Comparison of ENCODE assay signal across 39 cellular contexts in the genomic region with DNA sequence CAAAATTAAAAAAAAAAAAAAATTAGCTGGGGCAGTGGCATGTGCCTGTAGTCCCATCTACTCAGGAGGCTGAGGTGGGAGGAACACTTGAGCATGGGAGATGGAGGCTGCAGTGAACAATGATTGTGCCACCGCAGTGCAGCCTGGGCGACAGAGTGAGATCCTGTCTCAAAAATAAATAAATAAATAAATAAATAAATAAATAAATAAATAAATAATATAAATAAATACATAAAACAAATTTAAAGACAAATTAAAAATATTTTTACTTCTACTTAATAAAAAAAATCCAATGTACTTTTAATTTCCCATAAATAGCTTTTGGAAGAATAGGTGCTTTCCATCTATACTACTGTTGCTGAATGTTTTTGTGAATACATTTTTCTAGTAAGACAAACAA.
"Had no signal": no experiment of that assay in that cellular context is flagged by ENCODE, and none has a peak within 500 bp of the region (broad histone marks: within the 10 kb centered on the region; RNA-seq: fewer than 3 reads in every experiment).

No MANE protein-coding gene starts in this region.

- H3K4me1 Mint-ChIP-seq: activated naive CD4-positive, alpha-beta T cell treated with anti-CD3 and anti-CD28 coated beads, Interleukin-2, amount 10 ng/mL, durations not matched to agents 7 days and 5 days; activated naive CD4-positive, alpha-beta T cell treated with anti-CD3 and anti-CD28 coated beads, Interleukin-2, amount 50 U/mL, for 24 hours; activated naive CD8-positive, alpha-beta T cell treated with anti-CD3 and anti-CD28 coated beads for 36 hours; activated naive CD8-positive, alpha-beta T cell treated with anti-CD3 and anti-CD28 coated beads, Interleukin-2, amount 10 ng/mL, durations not matched to agents 7 days and 5 days; activated naive CD8-positive, alpha-beta T cell treated with anti-CD3 and anti-CD28 coated beads, Interleukin-2, amount 50 U/mL, for 24 hours; activated T-helper 17 cell treated with anti-CD3 and anti-CD28 coated beads, Interleukin-2, amount 50 U/mL, for 72 hours; brain; central memory CD8-positive, alpha-beta T cell had no signal

- H3K27me3 Mint-ChIP-seq: activated naive CD4-positive, alpha-beta T cell treated with anti-CD3 and anti-CD28 coated beads, Interleukin-2, amount 10 ng/mL, durations not matched to agents 7 days and 5 days; activated naive CD4-positive, alpha-beta T cell treated with anti-CD3 and anti-CD28 coated beads, Interleukin-2, amount 50 U/mL, for 24 hours; activated naive CD8-positive, alpha-beta T cell; activated naive CD8-positive, alpha-beta T cell treated with anti-CD3 and anti-CD28 coated beads for 36 hours; activated naive CD8-positive, alpha-beta T cell treated with anti-CD3 and anti-CD28 coated beads, Interleukin-2, amount 10 ng/mL, durations not matched to agents 7 days and 5 days; activated naive CD8-positive, alpha-beta T cell treated with anti-CD3 and anti-CD28 coated beads, Interleukin-2, amount 50 U/mL, for 24 hours; activated T-cell treated with anti-CD3 and anti-CD28 coated beads, Interleukin-2, amount 50 U/mL, for 24 hours; activated T-helper 17 cell treated with anti-CD3 and anti-CD28 coated beads, Interleukin-2, amount 50 U/mL, for 72 hours; brain; central memory CD8-positive, alpha-beta T cell had no signal

- ATAC-seq: activated naive CD4-positive, alpha-beta T cell treated with anti-CD3 and anti-CD28 coated beads, Interleukin-2, amount 50 U/mL, for 72 hours; activated naive CD8-positive, alpha-beta T cell treated with anti-CD3 and anti-CD28 coated beads, Interleukin-2, amount 50 U/mL, for 24 hours; activated T-cell treated with anti-CD3 and anti-CD28 coated beads, Interleukin-2, amount 50 U/mL, for 4 hours; activated T-cell treated with anti-CD3 and anti-CD28 coated beads, Interleukin-2, amount 50 U/mL, for 72 hours; activated T-helper 17 cell treated with anti-CD3 and anti-CD28 coated beads, Interleukin-2, amount 50 U/mL, for 72 hours; body of pancreas had no signal

- H3K4me1 ChIP-seq: adrenal gland, ascending aorta, body of pancreas, breast epithelium had no signal

- H3K4me3 ChIP-seq: adrenal gland, ascending aorta, body of pancreas, breast epithelium, cardiac muscle cell had no signal

- H3K9me3 ChIP-seq: adrenal gland, ascending aorta, body of pancreas, breast epithelium had no signal

- DNase-seq: activated effector memory CD4-positive, alpha-beta T cell treated with anti-CD3 and anti-CD28 coated beads, Interleukin-2, amount 50 U/mL, for 16 hours; activated effector memory CD4-positive, alpha-beta T cell treated with Interleukin-2 at 50 U/mL for 16 hours; activated gamma-delta T cell; activated gamma-delta T cell treated with Interleukin-2 at 50 U/mL for 16 hours; activated naive CD4-positive, alpha-beta T cell; activated naive CD4-positive, alpha-beta T cell treated with anti-CD3 and anti-CD28 coated beads for 36 hours; activated naive CD4-positive, alpha-beta T cell treated with anti-CD3 and anti-CD28 coated beads, Interleukin-2, amount 10 ng/mL, durations not matched to agents 7 days and 5 days; activated naive CD4-positive, alpha-beta T cell treated with anti-CD3 and anti-CD28 coated beads, Interleukin-2, amount 50 U/mL, for 16 hours; activated naive CD4-positive, alpha-beta T cell treated with Interleukin-2 at 50 U/mL for 16 hours; activated naive CD8-positive, alpha-beta T cell treated with anti-CD3 and anti-CD28 coated beads for 36 hours; activated naive CD8-positive, alpha-beta T cell treated with anti-CD3 and anti-CD28 coated beads, Interleukin-2, amount 10 ng/mL, durations not matched to agents 7 days and 5 days; activated naive CD8-positive, alpha-beta T cell treated with anti-CD3 and anti-CD28 coated beads, Interleukin-2, amount 50 U/mL, for 24 hours; activated T-cell treated with anti-CD3 and anti-CD28 coated beads, Interleukin-2, amount 50 U/mL, for 1 hour; activated T-cell treated with anti-CD3 and anti-CD28 coated beads, Interleukin-2, amount 50 U/mL, for 24 hours; activated T-cell treated with anti-CD3 and anti-CD28 coated beads, Interleukin-2, amount 50 U/mL, for 4 hours; activated T-cell treated with anti-CD3 and anti-CD28 coated beads, Interleukin-2, amount 50 U/mL, for 48 hours; activated T-cell treated with anti-CD3 and anti-CD28 coated beads, Interleukin-2, amount 50 U/mL, for 72 hours; adrenal gland; amniotic stem cell; anterior cingulate cortex; aorta; body of pancreas; brain microvascular endothelial cell; caudate nucleus; central memory CD4-positive, alpha-beta T cell; cerebellar nuclear complex had no signal

- H3K36me3 ChIP-seq: adrenal gland, ascending aorta, brain microvascular endothelial cell, breast epithelium, cardiac muscle cell had no signal

- H3K9me3 Mint-ChIP-seq: activated naive CD4-positive, alpha-beta T cell treated with anti-CD3 and anti-CD28 coated beads for 36 hours; activated naive CD4-positive, alpha-beta T cell treated with anti-CD3 and anti-CD28 coated beads, Interleukin-2, amount 10 ng/mL, durations not matched to agents 7 days and 5 days; activated naive CD8-positive, alpha-beta T cell treated with anti-CD3 and anti-CD28 coated beads for 36 hours; activated naive CD8-positive, alpha-beta T cell treated with anti-CD3 and anti-CD28 coated beads, Interleukin-2, amount 10 ng/mL, durations not matched to agents 7 days and 5 days; activated naive CD8-positive, alpha-beta T cell treated with anti-CD3 and anti-CD28 coated beads, Interleukin-2, amount 50 U/mL, for 24 hours; activated T-helper 17 cell treated with anti-CD3 and anti-CD28 coated beads, Interleukin-2, amount 50 U/mL, for 72 hours; brain had no signal

- H3K27ac ChIP-seq: adrenal gland, ascending aorta, body of pancreas, brain microvascular endothelial cell, breast epithelium, cardiac muscle cell had no signal

- H3K27ac Mint-ChIP-seq: activated naive CD4-positive, alpha-beta T cell treated with anti-CD3 and anti-CD28 coated beads for 36 hours; activated naive CD4-positive, alpha-beta T cell treated with anti-CD3 and anti-CD28 coated beads, Interleukin-2, amount 10 ng/mL, durations not matched to agents 7 days and 5 days; activated naive CD4-positive, alpha-beta T cell treated with anti-CD3 and anti-CD28 coated beads, Interleukin-2, amount 50 U/mL, for 24 hours; activated naive CD4-positive, alpha-beta T cell treated with anti-CD3 and anti-CD28 coated beads, Interleukin-2, amount 50 U/mL, for 72 hours; activated naive CD8-positive, alpha-beta T cell; activated naive CD8-positive, alpha-beta T cell treated with anti-CD3 and anti-CD28 coated beads for 36 hours; activated naive CD8-positive, alpha-beta T cell treated with anti-CD3 and anti-CD28 coated beads, Interleukin-2, amount 10 ng/mL, durations not matched to agents 7 days and 5 days; activated naive CD8-positive, alpha-beta T cell treated with anti-CD3 and anti-CD28 coated beads, Interleukin-2, amount 50 U/mL, for 24 hours; activated T-cell treated with anti-CD3 and anti-CD28 coated beads, Interleukin-2, amount 50 U/mL, for 24 hours; activated T-cell treated with anti-CD3 and anti-CD28 coated beads, Interleukin-2, amount 50 U/mL, for 72 hours; activated T-helper 1 cell treated with anti-CD3 and anti-CD28 coated beads, Interleukin-12 subunit alpha, Interleukin-12 subunit beta, Interleukin-2, Interleukin-4 antibody, amounts not matched to agents 30 ng/mL and 10 ng/mL and 1 ng/mL, durations not matched to agents 14 hours and 24 hours and 36 hours; activated T-helper 17 cell treated with anti-CD3 and anti-CD28 coated beads, Interleukin-2, amount 50 U/mL, for 72 hours; activated T-helper 2 cell treated with anti-CD3 and anti-CD28 coated beads, Interferon-gamma antibody, Interleukin-2, Interleukin-4, amounts not matched to agents 10 μg/mL and 5 μg/mL and 100 μg/mL, durations not matched to agents 14 hours and 24 hours and 36 hours; brain had no signal

- FAIRE-seq: astrocyte, bronchial epithelial cell had no signal

- H3K36me3 Mint-ChIP-seq: activated naive CD4-positive, alpha-beta T cell treated with anti-CD3 and anti-CD28 coated beads, Interleukin-2, amount 10 ng/mL, durations not matched to agents 7 days and 5 days; activated naive CD4-positive, alpha-beta T cell treated with anti-CD3 and anti-CD28 coated beads, Interleukin-2, amount 50 U/mL, for 24 hours; activated naive CD4-positive, alpha-beta T cell treated with anti-CD3 and anti-CD28 coated beads, Interleukin-2, amount 50 U/mL, for 72 hours; activated naive CD8-positive, alpha-beta T cell; activated naive CD8-positive, alpha-beta T cell treated with anti-CD3 and anti-CD28 coated beads for 36 hours; activated naive CD8-positive, alpha-beta T cell treated with anti-CD3 and anti-CD28 coated beads, Interleukin-2, amount 10 ng/mL, durations not matched to agents 7 days and 5 days; brain had no signal

- H3K4me3 Mint-ChIP-seq: activated naive CD4-positive, alpha-beta T cell treated with anti-CD3 and anti-CD28 coated beads for 36 hours; activated naive CD4-positive, alpha-beta T cell treated with anti-CD3 and anti-CD28 coated beads, Interleukin-2, amount 10 ng/mL, durations not matched to agents 7 days and 5 days; activated naive CD4-positive, alpha-beta T cell treated with anti-CD3 and anti-CD28 coated beads, Interleukin-2, amount 50 U/mL, for 24 hours; activated naive CD8-positive, alpha-beta T cell; activated naive CD8-positive, alpha-beta T cell treated with anti-CD3 and anti-CD28 coated beads for 36 hours; activated naive CD8-positive, alpha-beta T cell treated with anti-CD3 and anti-CD28 coated beads, Interleukin-2, amount 10 ng/mL, durations not matched to agents 7 days and 5 days; activated naive CD8-positive, alpha-beta T cell treated with anti-CD3 and anti-CD28 coated beads, Interleukin-2, amount 50 U/mL, for 24 hours; activated T-cell treated with anti-CD3 and anti-CD28 coated beads, Interleukin-2, amount 50 U/mL, for 24 hours; activated T-cell treated with anti-CD3 and anti-CD28 coated beads, Interleukin-2, amount 50 U/mL, for 4 hours; activated T-cell treated with anti-CD3 and anti-CD28 coated beads, Interleukin-2, amount 50 U/mL, for 72 hours; activated T-helper 1 cell treated with anti-CD3 and anti-CD28 coated beads, Interleukin-12 subunit alpha, Interleukin-12 subunit beta, Interleukin-2, Interleukin-4 antibody, amounts not matched to agents 30 ng/mL and 10 ng/mL and 1 ng/mL, durations not matched to agents 14 hours and 24 hours and 36 hours; activated T-helper 17 cell treated with anti-CD3 and anti-CD28 coated beads, Interleukin-2, amount 50 U/mL, for 72 hours; brain; central memory CD8-positive, alpha-beta T cell had no signal
